In the genomic region with DNA sequence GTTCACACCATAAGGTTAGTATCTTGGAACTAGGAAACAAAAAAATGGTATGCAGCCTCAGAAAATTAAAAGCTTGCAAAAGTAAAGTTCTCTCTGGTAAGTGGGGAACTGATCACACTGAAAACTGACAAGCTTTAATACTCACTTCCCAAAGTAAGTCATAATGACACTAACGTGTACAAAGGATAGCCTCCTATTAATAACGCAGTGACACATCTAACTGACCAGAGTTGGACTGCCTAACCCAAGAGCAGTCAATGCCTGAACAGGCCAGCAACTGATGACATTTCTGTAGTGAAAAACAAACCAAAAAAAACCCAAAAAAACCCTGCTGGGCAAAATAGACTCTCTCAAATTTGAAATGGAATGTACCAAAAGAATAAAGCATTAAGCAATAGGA, we compare ENCODE assay signal across 17 cellular contexts.
"Had no signal": no experiment of that assay in that cellular context is flagged by ENCODE, and none has a peak within 500 bp of the region (broad histone marks: within the 10 kb centered on the region; RNA-seq: fewer than 3 reads in every experiment).

No MANE protein-coding gene starts in this region.

- H3K4me3 ChIP-seq: lung, sigmoid colon, testis had no signal

- H3K36me3 ChIP-seq: sigmoid colon had no signal

- H3K4me1 ChIP-seq: sigmoid colon, testis had no signal

- ATAC-seq: natural killer cell treated with Interleukin-12 subunit alpha and Interleukin-12 subunit beta and Interleukin-15 and Interleukin-18, amount 100 ng/mL, for 72 hours; stimulated activated naive CD8-positive, alpha-beta T cell treated with anti-CD3 and anti-CD28 coated beads, Interleukin-15, amount 100 ng/mL, for 72 hours had no signal

- H3K27me3 Mint-ChIP-seq: activated naive CD8-positive, alpha-beta T cell; activated T-cell treated with anti-CD3 and anti-CD28 coated beads, Interleukin-2, amount 50 U/mL, for 24 hours; natural killer cell treated with Interleukin-12 subunit alpha and Interleukin-12 subunit beta and Interleukin-15 and Interleukin-18, amount 100 ng/mL, for 72 hours; progenitor cell of endocrine pancreas; stimulated activated naive CD8-positive, alpha-beta T cell treated with anti-CD3 and anti-CD28 coated beads, Interleukin-15, amount 100 ng/mL, for 72 hours had no signal

- H3K4me3 Mint-ChIP-seq: activated naive CD8-positive, alpha-beta T cell; activated T-cell treated with anti-CD3 and anti-CD28 coated beads, Interleukin-2, amount 50 U/mL, for 24 hours; natural killer cell treated with Interleukin-12 subunit alpha and Interleukin-12 subunit beta and Interleukin-15 and Interleukin-18, amount 100 ng/mL, for 72 hours; stimulated activated naive CD8-positive, alpha-beta T cell treated with anti-CD3 and anti-CD28 coated beads, Interleukin-15, amount 100 ng/mL, for 72 hours; T-helper 2 cell treated with Interferon-gamma antibody and Interleukin-4, amounts not matched to agents 5 μg/mL and 100 μg/mL, for 36 hours had no signal

- H3K27me3 ChIP-seq: sigmoid colon, testis had no signal

- DNase-seq: activated CD4-positive, alpha-beta T cell treated with anti-CD3 and anti-CD28 coated beads, Interleukin-2, amount 50 U/mL, for 4 hours; activated CD4-positive, CD25-positive, alpha-beta regulatory T cell treated with anti-CD3 and anti-CD28 coated beads, Interleukin-2, amount 50 U/mL, for 72 hours; activated effector memory CD4-positive, alpha-beta T cell treated with Interleukin-2 at 50 U/mL for 16 hours; activated T-cell treated with anti-CD3 and anti-CD28 coated beads, Interleukin-2, amount 50 U/mL, for 24 hours; midbrain; nucleus accumbens; sigmoid colon; stimulated activated CD4-positive, alpha-beta T cell treated with anti-CD3 and anti-CD28 coated beads, Interleukin-12 subunit alpha, Interleukin-12 subunit beta, amount 100 ng/mL, for 4 hours; stimulated activated CD4-positive, alpha-beta T cell treated with anti-CD3 and anti-CD28 coated beads, Interleukin-4, amount 100 ng/mL, for 1 hour; stimulated activated CD8-positive, alpha-beta memory T cell treated with anti-CD3 and anti-CD28 coated beads, Interleukin-4, amount 100 ng/mL, for 48 hours; stimulated activated naive CD8-positive, alpha-beta T cell treated with anti-CD3 and anti-CD28 coated beads, Interleukin-15, amount 100 ng/mL, for 72 hours; testis had no signal

- H3K27ac ChIP-seq: sigmoid colon, testis had no signal

- H3K27ac Mint-ChIP-seq: activated naive CD8-positive, alpha-beta T cell; activated T-cell treated with anti-CD3 and anti-CD28 coated beads, Interleukin-2, amount 50 U/mL, for 24 hours; natural killer cell treated with Interleukin-12 subunit alpha and Interleukin-12 subunit beta and Interleukin-15 and Interleukin-18, amount 100 ng/mL, for 72 hours; progenitor cell of endocrine pancreas; stimulated activated naive CD8-positive, alpha-beta T cell treated with anti-CD3 and anti-CD28 coated beads, Interleukin-15, amount 100 ng/mL, for 72 hours; T-helper 2 cell treated with Interferon-gamma antibody and Interleukin-4, amounts not matched to agents 5 μg/mL and 100 μg/mL, for 36 hours had no signal

- H3K9me3 ChIP-seq: testis had no signal
